Comparison of ENCODE assay signal across 21 cellular contexts in genomic region chr1:205547932-205548827, GRCh38. TPM values are rescaled to one million over a fixed set of nuclear protein-coding genes. Genes with fewer than 3 reads are reported as not detected.
DNase-seq lines count a peak whose midpoint lies in the region; ATAC-seq, FAIRE-seq and TF ChIP-seq lines count a peak whose summit lies in the region.
"Had no signal": no experiment of that assay in that cellular context is flagged by ENCODE, and none has a peak within 500 bp of the region (broad histone marks: within the 10 kb centered on the region; RNA-seq: fewer than 3 reads in every experiment).

No MANE protein-coding gene starts in this region.

- H3K36me3 ChIP-seq in HCT116 (ENCODE audit: control insufficient read depth in 1 of 2, insufficient read depth in 2 of 2, low read length in 2 of 2): no peaks in the 10 kb centered on the region
- no peaks in the 10 kb centered on the region for H3K36me3 ChIP-seq in adrenal gland (replicated peaks in 1 of 2)
- H3K36me3 ChIP-seq: SJSA1, uterus had no signal

- DNase-seq in DMS 273 (lab: John Stamatoyannopoulos, UW; ENCODE audit: unreplicated experiment) (peak; percentile 79), HCT116 (ENCODE audit: low read depth, low spot score) (no peak), cerebellar cortex (ENCODE audit: low spot score) (peak; percentile 62), posterior vena cava (ENCODE audit: low spot score) (peak; percentile 67), GM19239 (ENCODE audit: insufficient read length, low spot score) (no peak), adrenal gland (no peak), SIG-M5 treated with dmso at 0.1 percent for 504 hours (lab: John Stamatoyannopoulos, UW; ENCODE audit: unreplicated experiment) (no peak)
- DNase-seq: GF-D8; left cardiac atrium; NCI-H187; NCI-H226; nephron progenitor cell; stimulated activated CD4-positive, alpha-beta T cell treated with anti-CD3 and anti-CD28 coated beads, Interleukin-12 subunit alpha, Interleukin-12 subunit beta, amount 100 ng/mL, for 4 hours; stimulated activated CD8-positive, alpha-beta memory T cell treated with anti-CD3 and anti-CD28 coated beads, Interleukin-4, amount 100 ng/mL, for 48 hours; uterus had no signal

- H3K4me2 ChIP-seq in HCT116 (ENCODE audit: low read length): no peak overlapping the region
- H3K4me2 ChIP-seq: KMS-11 had no signal

- H2AFZ ChIP-seq in HCT116 (ENCODE audit: low read depth, low read length, poor library complexity, severe bottlenecking): no peak overlapping the region

- no peaks in the 10 kb centered on the region for H3K79me2 ChIP-seq in HCT116 (ENCODE audit: insufficient read depth, low read length)

- TF ChIP-seq CTCF in HCT116 (IDR thresholded peaks at IDR 0.05 in 2 of 3, conservative IDR thresholded peaks at IDR 0.05 in 1 of 3; ENCODE audit: borderline replicate concordance in 1 of 3, insufficient read depth in 1 of 3, low read depth in 2 of 3, low read length in 2 of 3) (no peak), adrenal gland (IDR thresholded peaks at IDR 0.05) (no peak)

- no peaks in the 10 kb centered on the region for H4K20me1 ChIP-seq in HCT116 (ENCODE audit: insufficient read depth)

- peaks cover 0 to 8% of the 10 kb centered on the region in 2 experiments; a peak in 1 of 4 replicates for H3K4me1 ChIP-seq in HCT116 (ENCODE audit: control insufficient read depth in 1 of 2, insufficient read depth in 2 of 2, low read length in 2 of 2)
- peaks cover 0 to 5% of the 10 kb centered on the region in 2 donors for H3K4me1 ChIP-seq in adrenal gland (replicated peaks in 1 of 2)
- H3K4me1 ChIP-seq: uterus had no signal

- BruUV-seq in HCT116 (replicated peaks; lab: Mats Ljungman, UMichigan): no TSS peak

- H3K9me2 ChIP-seq in HCT116 (ENCODE audit: insufficient read depth): no peaks in the 10 kb centered on the region

- TF ChIP-seq POLR2A in HCT116 (IDR thresholded peaks at IDR 0.05; ENCODE audit: borderline replicate concordance, extremely low read depth, insufficient read depth, insufficient read length) (no peak), adrenal gland (IDR thresholded peaks at IDR 0.05) (no peak)

- H3K27me3 ChIP-seq in HCT116 (ENCODE audit: insufficient read depth, low read length) (no peaks in the 10 kb centered on the region), adrenal gland (peaks cover 8% of the 10 kb centered on the region)
- H3K27me3 ChIP-seq: uterus had no signal

- RAD21 ChIA-PET in HCT116 (lab: Charles Lee; ENCODE audit: low non-redundant PET in 1 of 2, low total read pairs in 2 of 2, uncharacterized antibody in 2 of 2, unreplicated experiment in 2 of 2): no interaction called here

- ATAC-seq in HCT116 (0 out of 2 replicates have a peak, but pooled peaks have one; percentile 34), HG02852 (IDR thresholded peaks at IDR 0.05; ENCODE audit: unreplicated experiment) (no peak)
- ATAC-seq: left cardiac atrium had no signal

- H3K9me3 ChIP-seq in HCT116 (ENCODE audit: control insufficient read depth in 1 of 2, insufficient read depth in 1 of 2, low read depth in 1 of 2, low read length in 2 of 2) (no peaks in the 10 kb centered on the region), adrenal gland (replicated peaks in 1 of 3) (no peaks in the 10 kb centered on the region)
- H3K9me3 ChIP-seq: SJSA1, uterus had no signal

- H3K27ac ChIP-seq in HCT116 (ENCODE audit: low read depth, low read length) (no peak overlapping the region), adrenal gland (no peak overlapping the region)
- H3K27ac ChIP-seq: C4-2B, KMS-11, SJSA1, uterus had no signal

- FAIRE-seq in GM19239 (lab: Jason Lieb, UNC): no peak
- FAIRE-seq: colon, endometrium had no signal

- POLR2A ChIA-PET in HCT116 (lab: Charles Lee): no interaction called here

- CTCF ChIA-PET in HCT116 (lab: Charles Lee): no interaction called here

- no peak overlapping the region for H3K9ac ChIP-seq in HCT116 (ENCODE audit: low read length)
- H3K9ac ChIP-seq: KMS-11 had no signal

- no peak overlapping the region for H3K4me3 ChIP-seq in HCT116 (replicated peaks in 1 of 2; ENCODE audit: low read depth in 1 of 2, low read length in 2 of 2)
- H3K4me3 ChIP-seq in adrenal gland: no peak overlapping the region
- H3K4me3 ChIP-seq: SJSA1, uterus had no signal

- intact Hi-C loops in HCT116 (cut with micrococcal nuclease) (no loop called here), posterior vena cava (cut with DNase I) (no loop called here), adrenal gland (cut with DNase I) (no loop called here)

- WGBS in adrenal gland, 4 donors: 65 to 75% (median 68%) methylated on average over 11 to 15 of the region's 15 CpGs

- no peak for TF ChIP-seq RAD21 in HCT116 (IDR thresholded peaks at IDR 0.05; ENCODE audit: low read depth)

TF ChIP-seq in HCT116, 20 proteins besides CTCF, POLR2A, EP300 and RAD21:
- no peak for TF ChIP-seq YY1 (IDR thresholded peaks at IDR 0.05; ENCODE audit: extremely low read depth, insufficient replicate concordance, low read depth, low read length)
- TF ChIP-seq ZNF274 (IDR thresholded peaks at IDR 0.05; ENCODE audit: low read depth, low read length): no peak
- TF ChIP-seq ZFX (IDR thresholded peaks at IDR 0.05): no peak
- no peak for TF ChIP-seq EGR1 (IDR thresholded peaks at IDR 0.05; ENCODE audit: low read depth)
- no peak for TF ChIP-seq SP1 (IDR thresholded peaks at IDR 0.05; ENCODE audit: low read depth)
- TF ChIP-seq SIN3A (IDR thresholded peaks at IDR 0.05; ENCODE audit: low read depth): no peak
- TF ChIP-seq, protein P1, sequence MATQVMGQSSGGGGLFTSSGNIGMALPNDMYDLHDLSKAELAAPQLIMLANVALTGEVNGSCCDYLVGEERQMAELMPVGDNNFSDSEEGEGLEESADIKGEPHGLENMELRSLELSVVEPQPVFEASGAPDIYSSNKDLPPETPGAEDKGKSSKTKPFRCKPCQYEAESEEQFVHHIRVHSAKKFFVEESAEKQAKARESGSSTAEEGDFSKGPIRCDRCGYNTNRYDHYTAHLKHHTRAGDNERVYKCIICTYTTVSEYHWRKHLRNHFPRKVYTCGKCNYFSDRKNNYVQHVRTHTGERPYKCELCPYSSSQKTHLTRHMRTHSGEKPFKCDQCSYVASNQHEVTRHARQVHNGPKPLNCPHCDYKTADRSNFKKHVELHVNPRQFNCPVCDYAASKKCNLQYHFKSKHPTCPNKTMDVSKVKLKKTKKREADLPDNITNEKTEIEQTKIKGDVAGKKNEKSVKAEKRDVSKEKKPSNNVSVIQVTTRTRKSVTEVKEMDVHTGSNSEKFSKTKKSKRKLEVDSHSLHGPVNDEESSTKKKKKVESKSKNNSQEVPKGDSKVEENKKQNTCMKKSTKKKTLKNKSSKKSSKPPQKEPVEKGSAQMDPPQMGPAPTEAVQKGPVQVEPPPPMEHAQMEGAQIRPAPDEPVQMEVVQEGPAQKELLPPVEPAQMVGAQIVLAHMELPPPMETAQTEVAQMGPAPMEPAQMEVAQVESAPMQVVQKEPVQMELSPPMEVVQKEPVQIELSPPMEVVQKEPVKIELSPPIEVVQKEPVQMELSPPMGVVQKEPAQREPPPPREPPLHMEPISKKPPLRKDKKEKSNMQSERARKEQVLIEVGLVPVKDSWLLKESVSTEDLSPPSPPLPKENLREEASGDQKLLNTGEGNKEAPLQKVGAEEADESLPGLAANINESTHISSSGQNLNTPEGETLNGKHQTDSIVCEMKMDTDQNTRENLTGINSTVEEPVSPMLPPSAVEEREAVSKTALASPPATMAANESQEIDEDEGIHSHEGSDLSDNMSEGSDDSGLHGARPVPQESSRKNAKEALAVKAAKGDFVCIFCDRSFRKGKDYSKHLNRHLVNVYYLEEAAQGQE (IDR thresholded peaks at IDR 0.05; ENCODE audit: low read depth): no peak
- TF ChIP-seq CBX3 (IDR thresholded peaks at IDR 0.05; ENCODE audit: low read depth): no peak
- TF ChIP-seq JUND (IDR thresholded peaks at IDR 0.05): no peak
- TF ChIP-seq ELF1 (IDR thresholded peaks at IDR 0.05; ENCODE audit: borderline replicate concordance, low read depth): no peak
- TF ChIP-seq, protein P2, sequence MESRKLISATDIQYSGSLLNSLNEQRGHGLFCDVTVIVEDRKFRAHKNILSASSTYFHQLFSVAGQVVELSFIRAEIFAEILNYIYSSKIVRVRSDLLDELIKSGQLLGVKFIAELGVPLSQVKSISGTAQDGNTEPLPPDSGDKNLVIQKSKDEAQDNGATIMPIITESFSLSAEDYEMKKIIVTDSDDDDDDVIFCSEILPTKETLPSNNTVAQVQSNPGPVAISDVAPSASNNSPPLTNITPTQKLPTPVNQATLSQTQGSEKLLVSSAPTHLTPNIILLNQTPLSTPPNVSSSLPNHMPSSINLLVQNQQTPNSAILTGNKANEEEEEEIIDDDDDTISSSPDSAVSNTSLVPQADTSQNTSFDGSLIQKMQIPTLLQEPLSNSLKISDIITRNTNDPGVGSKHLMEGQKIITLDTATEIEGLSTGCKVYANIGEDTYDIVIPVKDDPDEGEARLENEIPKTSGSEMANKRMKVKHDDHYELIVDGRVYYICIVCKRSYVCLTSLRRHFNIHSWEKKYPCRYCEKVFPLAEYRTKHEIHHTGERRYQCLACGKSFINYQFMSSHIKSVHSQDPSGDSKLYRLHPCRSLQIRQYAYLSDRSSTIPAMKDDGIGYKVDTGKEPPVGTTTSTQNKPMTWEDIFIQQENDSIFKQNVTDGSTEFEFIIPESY (IDR thresholded peaks at IDR 0.05; ENCODE audit: extremely low read depth, insufficient replicate concordance, low read length): no peak
- no peak for TF ChIP-seq EZH2 (IDR thresholded peaks at IDR 0.05)
- no peak for TF ChIP-seq TCF7L2 (IDR thresholded peaks at IDR 0.05; ENCODE audit: borderline replicate concordance, extremely low read depth, insufficient read depth, insufficient read length)
- no peak for TF ChIP-seq EZH2phosphoT487 (IDR thresholded peaks at IDR 0.05; ENCODE audit: borderline replicate concordance)
- TF ChIP-seq, protein P3, sequence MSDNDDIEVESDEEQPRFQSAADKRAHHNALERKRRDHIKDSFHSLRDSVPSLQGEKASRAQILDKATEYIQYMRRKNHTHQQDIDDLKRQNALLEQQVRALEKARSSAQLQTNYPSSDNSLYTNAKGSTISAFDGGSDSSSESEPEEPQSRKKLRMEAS (IDR thresholded peaks at IDR 0.05): no peak
- no peak for TF ChIP-seq CEBPB (IDR thresholded peaks at IDR 0.05; ENCODE audit: low read depth)
- TF ChIP-seq FOSL1 (IDR thresholded peaks at IDR 0.05; ENCODE audit: low read depth): no peak
- TF ChIP-seq, protein P4, sequence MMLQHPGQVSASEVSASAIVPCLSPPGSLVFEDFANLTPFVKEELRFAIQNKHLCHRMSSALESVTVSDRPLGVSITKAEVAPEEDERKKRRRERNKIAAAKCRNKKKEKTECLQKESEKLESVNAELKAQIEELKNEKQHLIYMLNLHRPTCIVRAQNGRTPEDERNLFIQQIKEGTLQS (IDR thresholded peaks at IDR 0.05): no peak
- no peak for TF ChIP-seq POLR2AphosphoS5 (IDR thresholded peaks at IDR 0.05; ENCODE audit: low read depth, low read length)

RNA-seq across cellular contexts. Expression of gene CDK18, which starts 43.7 kb away (rescaled TPM):
- total RNA-seq in HCT116 (2021; ENCODE audit: unreplicated experiment): 32.0 TPM
- polyA plus RNA-seq in HCT116 (2012): 30.5 and 30.7 TPM in 2 replicates
- 1 to 10 TPM; 5.8 to 5.9 TPM for total RNA-seq in posterior vena cava
- 10 to 100 TPM in 7 of 8 donors, 1 to 10 TPM in 1; 8.6 to 31.3 (median 19.2) TPM for total RNA-seq in adrenal gland
- 10 to 100 TPM in 2 of 3 donors, 1 to 10 TPM in 1; 4.0 to 52.0 (median 14.7) TPM for polyA plus RNA-seq in adrenal gland

Comparison
In these comparisons a context has a peak if more than half of its experiments do, and no peak if none do; other contexts are left out.
1. DNase-seq: peak in DMS 273 (single experiment), cerebellar cortex (single experiment) and posterior vena cava (single experiment); none in HCT116 (single experiment), GM19239 (single experiment), adrenal gland (0 of 7) and SIG-M5 treated with dmso at 0.1 percent for 504 hours (single experiment).